Comparison of ENCODE assay signal across 24 cellular contexts in the genomic region with DNA sequence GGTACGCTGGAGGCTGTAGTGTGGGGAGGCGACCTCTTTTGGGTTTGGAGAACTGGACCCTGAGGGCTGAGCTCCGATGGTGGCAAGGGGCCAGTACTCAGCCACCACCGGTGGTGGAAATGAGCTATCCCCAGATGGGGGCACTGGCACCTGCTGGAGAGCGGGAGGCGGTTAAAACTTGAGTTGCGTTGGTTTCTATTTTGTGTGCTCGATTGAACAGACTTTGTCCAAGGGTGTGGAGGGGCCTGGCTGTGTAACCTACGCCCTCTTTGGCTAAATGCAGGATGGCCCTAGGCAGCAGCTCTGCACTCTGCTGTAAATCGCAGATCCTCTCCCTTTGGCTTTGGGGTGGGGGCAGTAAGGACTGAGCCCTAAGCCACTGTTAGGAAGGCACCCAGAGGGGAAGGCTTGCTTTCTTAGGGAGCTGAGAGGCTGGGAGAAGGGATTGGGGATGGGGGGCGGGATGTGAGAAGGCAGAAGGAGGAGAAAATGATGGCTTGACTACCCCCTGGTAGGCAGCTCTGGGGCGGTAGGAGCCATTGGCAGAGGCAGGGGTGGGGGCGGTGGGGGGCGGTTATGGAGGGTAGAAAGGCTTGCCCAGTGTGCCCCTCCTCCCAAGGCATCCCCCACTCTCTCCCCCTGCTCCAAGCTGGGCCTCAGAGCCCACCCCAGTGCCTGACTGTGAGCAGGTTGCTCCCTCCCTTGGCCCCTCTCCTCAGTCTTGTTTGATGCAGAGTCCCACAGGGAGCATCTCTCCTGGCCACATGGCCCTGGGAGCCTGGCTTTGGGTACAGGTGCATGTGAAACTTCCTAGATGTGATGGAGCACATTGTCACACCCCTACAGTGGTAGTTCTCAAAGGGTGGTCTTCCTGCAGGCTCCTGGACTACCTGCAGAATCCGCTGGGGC. TPM values are rescaled to one million over a fixed set of nuclear protein-coding genes. Genes with fewer than 3 reads are reported as not detected.
DNase-seq lines count a peak whose midpoint lies in the region; FAIRE-seq and TF ChIP-seq lines count a peak whose summit lies in the region.
"Had no signal": no experiment of that assay in that cellular context is flagged by ENCODE, and none has a peak within 500 bp of the region (broad histone marks: within the 10 kb centered on the region; RNA-seq: fewer than 3 reads in every experiment).

No MANE protein-coding gene starts in this region.

- H3K4me1 ChIP-seq in effector memory CD4-positive, alpha-beta T cell (ENCODE audit: control insufficient read depth, insufficient read depth, low read length, poor library complexity, severe bottlenecking) = peaks cover 30% of the 10 kb centered on the region

- peak; percentile 48 for DNase-seq in activated effector memory CD4-positive, alpha-beta T cell treated with anti-CD3 and anti-CD28 coated beads, Interleukin-2, amount 50 U/mL, for 16 hours
- DNase-seq in activated effector memory CD4-positive, alpha-beta T cell treated with Interleukin-2 at 50 U/mL for 16 hours = no peak
- DNase-seq in dorsolateral prefrontal cortex (peak in 8 of 10 donors; percentile 8 to 45 (median 28)), frontal cortex (ENCODE audit: low spot score in 2 of 2) (no peak), SIG-M5 (lab: John Stamatoyannopoulos, UW) (no peak)
- DNase-seq in stimulated activated CD8-positive, alpha-beta memory T cell treated with anti-CD3 and anti-CD28 coated beads, Interleukin-4, amount 100 ng/mL, for 48 hours = no peak
- no peak for DNase-seq in effector memory CD4-positive, alpha-beta T cell
- DNase-seq: activated CD4-positive, alpha-beta T cell treated with anti-CD3 and anti-CD28 coated beads for 36 hours; activated naive CD4-positive, alpha-beta T cell treated with anti-CD3 and anti-CD28 coated beads, Interleukin-2, amount 10 ng/mL, durations not matched to agents 7 days and 5 days; erythroblast; GM23248; IMR-90; naive thymus-derived CD4-positive, alpha-beta T cell; NCI-H345; NK-92 treated with Interleukin-12 subunit alpha and Interleukin-12 subunit beta, amount 100 ng/mL, for 24 hours had no signal

- H3K4me3 Mint-ChIP-seq in nephron = peak overlapping the region; percentile 2 to 62 (median 60)
- H3K4me3 Mint-ChIP-seq: activated CD4-positive, alpha-beta T cell treated with anti-CD3 and anti-CD28 coated beads for 36 hours; activated naive CD4-positive, alpha-beta T cell treated with anti-CD3 and anti-CD28 coated beads, Interleukin-2, amount 10 ng/mL, durations not matched to agents 7 days and 5 days; dendritic cell treated with granulocyte-macrophage colony-stimulating factor and Interleukin-4, amounts not matched to agents 40 ng/mL and 50 ng/mL, for 4 days; stimulated activated effector memory CD8-positive, alpha-beta T cell treated with anti-CD3 and anti-CD28 coated beads, Interleukin-12 subunit alpha, Interleukin-12 subunit beta, amount 100 ng/mL, for 72 hours had no signal

- H3K27me3 ChIP-seq in dorsolateral prefrontal cortex = peaks cover 0 to 43% (median 5%) of the 10 kb centered on the region in 45 donors
- H3K27me3 ChIP-seq in effector memory CD4-positive, alpha-beta T cell (replicated peaks; ENCODE audit: control insufficient read depth, insufficient read depth, low read length, poor library complexity, severe bottlenecking) = peaks cover 31% of the 10 kb centered on the region

- H3K36me3 ChIP-seq in effector memory CD4-positive, alpha-beta T cell (ENCODE audit: control insufficient read depth, insufficient read depth, low read length) = no peaks in the 10 kb centered on the region
- H3K36me3 ChIP-seq: tibial artery had no signal

- H3K27me3 Mint-ChIP-seq in nephron (ENCODE audit: low read depth) = peaks cover 93% of the 10 kb centered on the region

- FAIRE-seq in frontal cortex (lab: Jason Lieb, UNC) = no peak
- FAIRE-seq: islet of Langerhans had no signal

- H3K27ac ChIP-seq in dorsolateral prefrontal cortex = peak overlapping the region in 41 of 59 donors; percentile 0 to 97 (median 59)
- H3K27ac ChIP-seq in effector memory CD4-positive, alpha-beta T cell (ENCODE audit: insufficient read depth, low read length, poor library complexity, severe bottlenecking) = no peak overlapping the region
- H3K27ac ChIP-seq: GM23248, tibial artery had no signal

- H3K4me1 Mint-ChIP-seq in nephron = peaks cover 16% of the 10 kb centered on the region

- TF ChIP-seq CTCF in dorsolateral prefrontal cortex (IDR thresholded peaks at IDR 0.05 in 54 of 56, conservative IDR thresholded peaks at IDR 0.05 in 2 of 56; ENCODE audit: low read depth in 1 of 56, partially characterized antibody in 56 of 56) (no peak), nephron (IDR thresholded peaks at IDR 0.05; ENCODE audit: unreplicated experiment in 3 of 3) (no peak)

- no peaks in the 10 kb centered on the region for H3K9me3 Mint-ChIP-seq in nephron
- H3K9me3 Mint-ChIP-seq: activated naive CD4-positive, alpha-beta T cell treated with anti-CD3 and anti-CD28 coated beads, Interleukin-2, amount 10 ng/mL, durations not matched to agents 7 days and 5 days; dendritic cell treated with granulocyte-macrophage colony-stimulating factor and Interleukin-4, amounts not matched to agents 40 ng/mL and 50 ng/mL, for 4 days; stimulated activated effector memory CD8-positive, alpha-beta T cell treated with anti-CD3 and anti-CD28 coated beads, Interleukin-12 subunit alpha, Interleukin-12 subunit beta, amount 100 ng/mL, for 72 hours had no signal

- H3K9me3 ChIP-seq in effector memory CD4-positive, alpha-beta T cell (ENCODE audit: control insufficient read depth, low read length) = no peaks in the 10 kb centered on the region
- H3K9me3 ChIP-seq: tibial artery had no signal

- no peak overlapping the region for H3K27ac Mint-ChIP-seq in nephron
- H3K27ac Mint-ChIP-seq: activated CD4-positive, alpha-beta T cell treated with anti-CD3 and anti-CD28 coated beads for 36 hours; activated naive CD4-positive, alpha-beta T cell treated with anti-CD3 and anti-CD28 coated beads, Interleukin-2, amount 10 ng/mL, durations not matched to agents 7 days and 5 days; CD14-positive monocyte; dendritic cell treated with granulocyte-macrophage colony-stimulating factor and Interleukin-4, amounts not matched to agents 40 ng/mL and 50 ng/mL, for 4 days; naive thymus-derived CD4-positive, alpha-beta T cell; stimulated activated effector memory CD8-positive, alpha-beta T cell treated with anti-CD3 and anti-CD28 coated beads, Interleukin-12 subunit alpha, Interleukin-12 subunit beta, amount 100 ng/mL, for 72 hours had no signal

- H3K4me3 ChIP-seq in dorsolateral prefrontal cortex = peak overlapping the region in 47 of 59 donors; percentile 0 to 78 (median 34)
- H3K4me3 ChIP-seq in effector memory CD4-positive, alpha-beta T cell (ENCODE audit: insufficient read depth, low read depth, low read length, poor library complexity, severe bottlenecking) = no peak overlapping the region
- H3K4me3 ChIP-seq: GM23248, lung, tibial artery had no signal

- intact Hi-C loops in dorsolateral prefrontal cortex (cut with DNase I) = loop anchor here (10.0 kb wide), 3 partner anchors 164 to 796 kb away; a partner anchor contains a TSS

- H3K36me3 Mint-ChIP-seq in nephron (ENCODE audit: low read depth) = no peaks in the 10 kb centered on the region
- H3K36me3 Mint-ChIP-seq: activated naive CD4-positive, alpha-beta T cell treated with anti-CD3 and anti-CD28 coated beads, Interleukin-2, amount 10 ng/mL, durations not matched to agents 7 days and 5 days; naive thymus-derived CD4-positive, alpha-beta T cell; stimulated activated effector memory CD8-positive, alpha-beta T cell treated with anti-CD3 and anti-CD28 coated beads, Interleukin-12 subunit alpha, Interleukin-12 subunit beta, amount 100 ng/mL, for 72 hours had no signal

RNA-seq across cellular contexts. Expression of a gene that starts 5.0 kb away (rescaled TPM):
- total RNA-seq in dorsolateral prefrontal cortex = 10 to 100 TPM; 27.0 to 85.8 (median 42.8) TPM
- total RNA-seq in frontal cortex = 28.9 TPM
- total RNA-seq: activated CD4-positive, alpha-beta T cell treated with anti-CD3 and anti-CD28 coated beads for 36 hours; GM23248; IMR-90; lung; MCF 10A; RPMI7951 had no signal

Comparison
In these comparisons a context has a peak if more than half of its experiments do, and no peak if none do; other contexts are left out.
1. DNase-seq: peak in activated effector memory CD4-positive, alpha-beta T cell treated with anti-CD3 and anti-CD28 coated beads, Interleukin-2, amount 50 U/mL, for 16 hours (single experiment) and dorsolateral prefrontal cortex (8 of 10); none in activated effector memory CD4-positive, alpha-beta T cell treated with Interleukin-2 at 50 U/mL for 16 hours (single experiment), frontal cortex (0 of 2), stimulated activated CD8-positive, alpha-beta memory T cell treated with anti-CD3 and anti-CD28 coated beads, Interleukin-4, amount 100 ng/mL, for 48 hours (single experiment), effector memory CD4-positive, alpha-beta T cell (0 of 3) and SIG-M5 (single experiment).